In genomic region chr17:5281814-5282638, GRCh38 we compare ENCODE assay signal across 8 cellular contexts. TPM values are rescaled to one million over a fixed set of nuclear protein-coding genes. Genes with fewer than 3 reads are reported as not detected.
DNase-seq lines count a peak whose midpoint lies in the region; ATAC-seq and TF ChIP-seq lines count a peak whose summit lies in the region.

Gene RABEP1 (plus strand): TSS chr17:5282284. CDS start chr17:5282487, 203 bp downstream.

- peak within 1 kb of the TSS; percentile 93 for H3K4me3 ChIP-seq in HUES64 (ENCODE audit: low read length)
- peak within 1 kb of the TSS; percentile 75 for H3K4me3 ChIP-seq in OCI-LY1 (ENCODE audit: low read depth, low read length, poor library complexity, severe bottlenecking)

- no peaks in the 10 kb centered on the region for H4K20me1 ChIP-seq in OCI-LY1 (ENCODE audit: insufficient read depth, low read length)

- under 1% methylated on average over 97 of the region's 97 CpGs for WGBS in HUES64

- peak; percentile 82 for ATAC-seq in GM19452 (IDR thresholded peaks at IDR 0.05; ENCODE audit: unreplicated experiment)

- H3K4me1 Mint-ChIP-seq in CD14-positive monocyte: peaks cover 32% of the 10 kb centered on the region

- peak within 1 kb of the TSS; percentile 75 to 95 (median 88) for H3K27ac Mint-ChIP-seq in CD14-positive monocyte

- H3K9me3 Mint-ChIP-seq in CD14-positive monocyte: no peaks in the 10 kb centered on the region

- H3K4me3 Mint-ChIP-seq in CD14-positive monocyte: peak within 1 kb of the TSS; percentile 86 to 89

- intact Hi-C loops in CD14-positive monocyte (cut with micrococcal nuclease): loop anchor here in 1 of 2 donors (5.0 kb wide), 1 partner anchor 170 kb away; the partner anchor contains the start of gene ZNF232

- H3K9me3 ChIP-seq in HUES64 (ENCODE audit: insufficient read depth, low read depth, low read length): no peaks in the 10 kb centered on the region
- H3K9me3 ChIP-seq in OCI-LY1 (ENCODE audit: low read length): no peaks in the 10 kb centered on the region

- H3K36me3 ChIP-seq in HUES64 (ENCODE audit: insufficient read depth, low read length) (no peaks in the 10 kb centered on the region; the same call in 1 of the 2 replicates), OCI-LY1 (ENCODE audit: insufficient read depth, low read length) (peaks cover 14% of the 10 kb centered on the region)

- H3K36me3 Mint-ChIP-seq in CD14-positive monocyte: peaks cover 4 to 6% of the 10 kb centered on the region in 2 donors

- H3K27ac ChIP-seq in HUES64 (ENCODE audit: low read depth, low read length) (peak within 1 kb of the TSS; percentile 86; the same call in 1 of the 2 replicates), OCI-LY1 (ENCODE audit: low read depth, low read length, poor library complexity, severe bottlenecking) (peak within 1 kb of the TSS; percentile 15)

- H3K4me1 ChIP-seq in HUES64 (ENCODE audit: insufficient read depth, low read length) (peaks cover 18% of the 10 kb centered on the region), OCI-LY1 (ENCODE audit: insufficient read depth, low read length, severe bottlenecking) (peaks cover 46% of the 10 kb centered on the region)

- peak within 1 kb of the TSS; percentile 97 for H3K4me2 ChIP-seq in OCI-LY1 (ENCODE audit: low read length)

- peaks cover 44% of the 10 kb centered on the region for H3K79me2 ChIP-seq in OCI-LY1 (ENCODE audit: insufficient read depth, low read length)

- peak within 1 kb of the TSS; percentile 98; the same call in 1 of the 2 replicates for H2AFZ ChIP-seq in OCI-LY1 (ENCODE audit: low read length)

- H3K27me3 ChIP-seq in HUES64 (ENCODE audit: insufficient read depth, low read length) (0 out of 2 replicates have a peak, but pooled peaks cover 4% of the 10 kb centered on the region), OCI-LY1 (ENCODE audit: insufficient read depth, low read length) (no peaks in the 10 kb centered on the region)

- TF ChIP-seq CTCF in CD14-positive monocyte (IDR thresholded peaks at IDR 0.05) (no peak), OCI-LY1 (IDR thresholded peaks at IDR 0.05; ENCODE audit: low read length) (peak; percentile 9; the same call in 1 of the 2 replicates)

- no peaks in the 10 kb centered on the region for H3F3A ChIP-seq in OCI-LY1 (ENCODE audit: insufficient read depth, low read length)

- DNase-seq in CD14-positive monocyte (ENCODE audit: low spot score) (peak; percentile 93), activated T-cell treated with anti-CD3 and anti-CD28 coated beads for 1 hour (ENCODE audit: low read depth) (peak; percentile 96), epidermal melanocyte (ENCODE audit: insufficient read length, low spot score) (peak; percentile 57), middle frontal gyrus (ENCODE audit: extremely low spot score, low spot score) (peak; percentile 73)
- DNase-seq in stimulated activated CD8-positive, alpha-beta memory T cell treated with anti-CD3 and anti-CD28 coated beads, Interleukin-2, amount 100 ng/mL, for 1 hour (ENCODE audit: low read depth in 2 of 2): peak; percentile 89 to 94

- peak within 1 kb of the TSS; percentile 81 for H3K9ac ChIP-seq in HUES64 (ENCODE audit: low read depth, low read length)
- H3K9ac ChIP-seq in OCI-LY1 (ENCODE audit: low read length): peak within 1 kb of the TSS; percentile 96

- peaks cover 0 to 1% (median 0%) of the 10 kb centered on the region in 3 donors for H3K27me3 Mint-ChIP-seq in CD14-positive monocyte (ENCODE audit: low read depth in 3 of 3)

- no peaks in the 10 kb centered on the region for H3K9me2 ChIP-seq in OCI-LY1 (ENCODE audit: low read depth, low read length)

RNA-seq across cellular contexts. Expression of gene RABEP1, which starts in this region (rescaled TPM):
- polyA plus RNA-seq in CD14-positive monocyte: 10 to 100 TPM; 12.7 to 19.1 TPM
- 32.7 TPM for polyA plus RNA-seq in HUES64 (2013, experiment 1 of 2)
- 38.1 TPM for polyA plus RNA-seq in HUES64 (2013, experiment 2 of 2)

Comparison
In these comparisons a context has a peak if more than half of its experiments do, and no peak if none do; other contexts are left out.
1. Peak in every context shown above with its lines: DNase-seq, ATAC-seq, H3K4me3 ChIP-seq and H3K27ac ChIP-seq.